ENCODE assay signal across 1 cellular context in genomic region chr10:68598978-68599753, GRCh38.
TF ChIP-seq lines count a peak whose summit lies in the region.

No MANE protein-coding gene starts in this region.

TF ChIP-seq in GM12878, 131 proteins besides CTCF, POLR2A, EP300 and RAD21 (continued from another document):
- TF ChIP-seq BHLHE40 (IDR thresholded peaks at IDR 0.05; ENCODE audit: borderline replicate concordance in 1 of 2, low read depth in 2 of 2, low read length in 1 of 2) (no peak), MEF2A (IDR thresholded peaks at IDR 0.05; ENCODE audit: insufficient read depth, low read depth, low read length) (no peak), ZNF207 (IDR thresholded peaks at IDR 0.05; ENCODE audit: borderline replicate concordance) (no peak), MYB (IDR thresholded peaks at IDR 0.05; ENCODE audit: borderline replicate concordance, low read depth, low read length) (no peak), RELA (IDR thresholded peaks at IDR 0.05; ENCODE audit: borderline replicate concordance, partially characterized antibody) (no peak), TCF7 (IDR thresholded peaks at IDR 0.05; ENCODE audit: borderline replicate concordance) (no peak), HDGF (IDR thresholded peaks at IDR 0.05) (no peak), ATF7 (IDR thresholded peaks at IDR 0.05; ENCODE audit: low read depth) (no peak), HDAC6 (IDR thresholded peaks at IDR 0.05; ENCODE audit: unreplicated experiment) (no peak), TBL1XR1 (IDR thresholded peaks at IDR 0.05; ENCODE audit: low read depth, low read length) (no peak), FOXM1 (IDR thresholded peaks at IDR 0.05; ENCODE audit: low read depth, low read length) (no peak)
